Comparison of ENCODE assay signal across 26 cellular contexts in the genomic region with DNA sequence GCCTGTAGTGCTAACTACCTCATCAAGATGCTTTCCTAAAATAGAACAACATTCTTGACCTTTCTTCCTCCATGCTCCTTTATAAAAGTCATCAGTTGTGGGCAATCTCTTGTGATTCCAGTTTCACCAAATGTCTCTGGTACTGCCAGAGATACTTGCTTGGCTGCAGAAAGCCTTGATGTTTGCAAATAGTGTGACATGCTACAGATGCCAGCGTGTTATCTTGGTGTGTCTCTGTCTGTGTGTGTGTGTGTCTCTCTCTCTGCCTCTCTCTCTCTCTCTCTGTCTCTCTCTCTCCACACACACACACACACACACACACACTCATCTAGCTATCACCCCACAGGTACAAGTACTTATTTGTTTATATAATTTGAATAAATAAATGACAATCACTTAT.
"Had no signal": no experiment of that assay in that cellular context is flagged by ENCODE, and none has a peak within 500 bp of the region (broad histone marks: within the 10 kb centered on the region; RNA-seq: fewer than 3 reads in every experiment).

No MANE protein-coding gene starts in this region.

- FAIRE-seq: colon, small intestine had no signal

- H3K36me3 Mint-ChIP-seq: activated CD8-positive, alpha-beta memory T cell treated with anti-CD3 and anti-CD28 coated beads, Interleukin-2, amount 10 ng/mL, durations not matched to agents 7 days and 5 days; activated naive CD4-positive, alpha-beta T cell treated with anti-CD3 and anti-CD28 coated beads, Interleukin-2, amount 50 U/mL, for 24 hours; brain; naive B cell; neural progenitor cell; stimulated activated effector memory CD8-positive, alpha-beta T cell treated with anti-CD3 and anti-CD28 coated beads, Interleukin-12 subunit alpha, Interleukin-12 subunit beta, amount 100 ng/mL, for 72 hours had no signal

- H3K4me1 ChIP-seq: foreskin keratinocyte, tibial artery had no signal

- H3K36me3 ChIP-seq: neural progenitor cell, tibial artery had no signal

- H3K27ac Mint-ChIP-seq: activated B cell treated with CpG ODN at 0.5 μM for 24 hours; activated CD4-positive, alpha-beta memory T cell treated with anti-CD3 and anti-CD28 coated beads, Interleukin-2, amount 10 ng/mL, durations not matched to agents 7 days and 5 days; activated CD8-positive, alpha-beta memory T cell treated with anti-CD3 and anti-CD28 coated beads, Interleukin-2, amount 10 ng/mL, durations not matched to agents 7 days and 5 days; activated naive CD4-positive, alpha-beta T cell treated with anti-CD3 and anti-CD28 coated beads, Interleukin-2, amount 50 U/mL, for 24 hours; naive B cell; neural progenitor cell; stimulated activated effector memory CD8-positive, alpha-beta T cell treated with anti-CD3 and anti-CD28 coated beads, Interleukin-12 subunit alpha, Interleukin-12 subunit beta, amount 100 ng/mL, for 72 hours; stimulated activated naive CD8-positive, alpha-beta T cell treated with anti-CD3 and anti-CD28 coated beads, Interleukin-15, amount 100 ng/mL, for 72 hours had no signal

- H3K4me2 ChIP-seq: neural progenitor cell had no signal

- H3K27me3 ChIP-seq: dorsolateral prefrontal cortex, foreskin keratinocyte, neural progenitor cell, tibial artery had no signal

- H2AFZ ChIP-seq: neural progenitor cell had no signal

- H3K4me3 Mint-ChIP-seq: activated B cell treated with CpG ODN at 0.5 μM for 24 hours; activated CD4-positive, alpha-beta memory T cell treated with anti-CD3 and anti-CD28 coated beads, Interleukin-2, amount 10 ng/mL, durations not matched to agents 7 days and 5 days; activated CD8-positive, alpha-beta memory T cell treated with anti-CD3 and anti-CD28 coated beads, Interleukin-2, amount 10 ng/mL, durations not matched to agents 7 days and 5 days; activated naive CD4-positive, alpha-beta T cell treated with anti-CD3 and anti-CD28 coated beads, Interleukin-2, amount 50 U/mL, for 24 hours; central memory CD8-positive, alpha-beta T cell; naive B cell; neural progenitor cell; stimulated activated effector memory CD8-positive, alpha-beta T cell treated with anti-CD3 and anti-CD28 coated beads, Interleukin-12 subunit alpha, Interleukin-12 subunit beta, amount 100 ng/mL, for 72 hours; stimulated activated naive CD8-positive, alpha-beta T cell treated with anti-CD3 and anti-CD28 coated beads, Interleukin-15, amount 100 ng/mL, for 72 hours had no signal

- H3K9me3 Mint-ChIP-seq: activated B cell treated with CpG ODN at 0.5 μM for 24 hours; activated CD4-positive, alpha-beta memory T cell treated with anti-CD3 and anti-CD28 coated beads, Interleukin-2, amount 10 ng/mL, durations not matched to agents 7 days and 5 days; activated naive CD4-positive, alpha-beta T cell treated with anti-CD3 and anti-CD28 coated beads, Interleukin-2, amount 50 U/mL, for 24 hours; brain; central memory CD8-positive, alpha-beta T cell; naive B cell; neural progenitor cell; stimulated activated effector memory CD8-positive, alpha-beta T cell treated with anti-CD3 and anti-CD28 coated beads, Interleukin-12 subunit alpha, Interleukin-12 subunit beta, amount 100 ng/mL, for 72 hours; stimulated activated naive CD8-positive, alpha-beta T cell treated with anti-CD3 and anti-CD28 coated beads, Interleukin-15, amount 100 ng/mL, for 72 hours had no signal

- H3K27ac ChIP-seq: dorsolateral prefrontal cortex, foreskin keratinocyte, neural progenitor cell, tibial artery had no signal

- H3K27me3 Mint-ChIP-seq: activated B cell treated with CpG ODN at 0.5 μM for 24 hours; activated CD4-positive, alpha-beta memory T cell treated with anti-CD3 and anti-CD28 coated beads, Interleukin-2, amount 10 ng/mL, durations not matched to agents 7 days and 5 days; activated CD8-positive, alpha-beta memory T cell treated with anti-CD3 and anti-CD28 coated beads, Interleukin-2, amount 10 ng/mL, durations not matched to agents 7 days and 5 days; activated naive CD4-positive, alpha-beta T cell treated with anti-CD3 and anti-CD28 coated beads, Interleukin-2, amount 50 U/mL, for 24 hours; brain; central memory CD8-positive, alpha-beta T cell; naive B cell; stimulated activated naive CD8-positive, alpha-beta T cell treated with anti-CD3 and anti-CD28 coated beads, Interleukin-15, amount 100 ng/mL, for 72 hours had no signal

- H3K9ac ChIP-seq: neural progenitor cell had no signal

- DNase-seq: activated B cell treated with CpG ODN at 0.5 μM for 24 hours; activated CD4-positive, alpha-beta memory T cell treated with anti-CD3 and anti-CD28 coated beads, Interleukin-2, amount 10 ng/mL, durations not matched to agents 7 days and 5 days; activated CD4-positive, alpha-beta T cell treated with anti-CD3 and anti-CD28 coated beads for 4 hours; activated CD8-positive, alpha-beta memory T cell treated with anti-CD3 and anti-CD28 coated beads, Interleukin-2, amount 10 ng/mL, durations not matched to agents 7 days and 5 days; activated effector memory CD4-positive, alpha-beta T cell treated with anti-CD3 and anti-CD28 coated beads, Interleukin-2, amount 50 U/mL, for 16 hours; activated T-cell treated with anti-CD3 and anti-CD28 coated beads for 4 hours; anterior cingulate cortex; dorsolateral prefrontal cortex; foreskin keratinocyte; hippocampal formation; mesenchymal stem cell; naive B cell; posterior cingulate gyrus; small intestine; stimulated activated CD4-positive, alpha-beta T cell treated with anti-CD3 and anti-CD28 coated beads, Interleukin-2, amount 100 ng/mL, for 24 hours; stimulated activated naive CD8-positive, alpha-beta T cell treated with anti-CD3 and anti-CD28 coated beads, Interleukin-15, amount 100 ng/mL, for 72 hours; T-helper 1 cell; T1000; tibial artery had no signal

- H3K4me3 ChIP-seq: dorsolateral prefrontal cortex, neural progenitor cell, tibial artery had no signal

- H3K9me3 ChIP-seq: tibial artery had no signal

- H3K4me1 Mint-ChIP-seq: activated B cell treated with CpG ODN at 0.5 μM for 24 hours; activated CD4-positive, alpha-beta memory T cell treated with anti-CD3 and anti-CD28 coated beads, Interleukin-2, amount 10 ng/mL, durations not matched to agents 7 days and 5 days; activated CD8-positive, alpha-beta memory T cell treated with anti-CD3 and anti-CD28 coated beads, Interleukin-2, amount 10 ng/mL, durations not matched to agents 7 days and 5 days; activated naive CD4-positive, alpha-beta T cell treated with anti-CD3 and anti-CD28 coated beads, Interleukin-2, amount 50 U/mL, for 24 hours; central memory CD8-positive, alpha-beta T cell; naive B cell; stimulated activated effector memory CD8-positive, alpha-beta T cell treated with anti-CD3 and anti-CD28 coated beads, Interleukin-12 subunit alpha, Interleukin-12 subunit beta, amount 100 ng/mL, for 72 hours; stimulated activated naive CD8-positive, alpha-beta T cell treated with anti-CD3 and anti-CD28 coated beads, Interleukin-15, amount 100 ng/mL, for 72 hours had no signal

- ATAC-seq: activated CD8-positive, alpha-beta memory T cell treated with anti-CD3 and anti-CD28 coated beads, Interleukin-2, amount 10 ng/mL, durations not matched to agents 7 days and 5 days; foreskin keratinocyte; sciatic nerve; stimulated activated effector memory CD8-positive, alpha-beta T cell treated with anti-CD3 and anti-CD28 coated beads, Interleukin-12 subunit alpha, Interleukin-12 subunit beta, amount 100 ng/mL, for 72 hours; stimulated activated naive CD8-positive, alpha-beta T cell treated with anti-CD3 and anti-CD28 coated beads, Interleukin-15, amount 100 ng/mL, for 72 hours had no signal
